Comparison of ENCODE assay signal across 8 cellular contexts in the genomic region with DNA sequence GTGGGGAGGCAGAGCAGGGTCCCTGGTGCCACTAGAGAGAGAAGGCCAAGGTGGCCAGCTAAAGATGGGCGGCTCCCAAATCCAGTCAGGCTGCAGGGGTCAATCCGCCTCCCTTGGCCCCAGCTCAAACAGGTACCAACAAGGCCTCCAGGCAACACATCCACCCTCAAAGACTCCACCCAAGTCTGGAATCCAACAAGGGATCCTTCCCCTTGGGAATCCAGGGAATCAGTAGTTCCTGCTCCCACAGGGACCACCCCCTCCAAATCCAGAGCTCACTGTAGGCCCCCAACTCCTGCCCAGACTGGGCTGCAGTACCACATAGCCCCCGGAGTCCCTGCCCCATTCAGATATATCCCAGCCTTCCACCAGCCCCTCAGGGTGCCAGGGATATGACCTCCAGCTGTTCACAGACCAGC. TPM values are rescaled to one million over a fixed set of nuclear protein-coding genes. Genes with fewer than 3 reads are reported as not detected.
DNase-seq lines count a peak whose midpoint lies in the region; ATAC-seq and TF ChIP-seq lines count a peak whose summit lies in the region.

No MANE protein-coding gene starts in this region.

- no peaks in the 10 kb centered on the region for H3K9me3 Mint-ChIP-seq in CD8-positive, alpha-beta T cell

- POLR2A ChIA-PET in CD8-positive, alpha-beta T cell (lab: Charles Lee), result interaction anchor here (0.5 to 1.6 kb wide), 3 partner anchors 9 to 119 kb away, joined by 4 to 8 read pairs (median 4); partner anchors contain the start of gene GSK3A

- no peaks in the 10 kb centered on the region for H3K36me3 ChIP-seq in CD8-positive, alpha-beta T cell (ENCODE audit: insufficient read depth, low read length)
- H3K36me3 ChIP-seq in SK-N-MC (ENCODE audit: insufficient read depth, low read length) (peaks cover 18% of the 10 kb centered on the region), psoas muscle (ENCODE audit: insufficient read depth in 1 of 2, low read depth in 1 of 2) (no peaks in the 10 kb centered on the region)

- H3K4me3 ChIP-seq in CD8-positive, alpha-beta T cell (ENCODE audit: low read depth, low read length), result peak overlapping the region; percentile 16
- H3K4me3 ChIP-seq in SK-N-MC (peak overlapping the region; percentile 98), fibroblast of mammary gland (ENCODE audit: control insufficient read depth, low read depth, low read length) (peak overlapping the region; percentile 2), psoas muscle (peak overlapping the region; percentile 95)

- H3K9ac ChIP-seq in SK-N-MC (ENCODE audit: insufficient read length), result peak overlapping the region; percentile 48

- H3K4me3 Mint-ChIP-seq in CD8-positive, alpha-beta T cell, result peak overlapping the region; percentile 94

- CTCF ChIA-PET in CD8-positive, alpha-beta T cell (lab: Charles Lee), result interaction anchor here (0.5 to 2.5 kb wide), 6 partner anchors 9 to 143 kb away, joined by 3 to 10 read pairs (median 6); partner anchors contain the start of genes GSK3A and POU2F2

- peak overlapping the region; percentile 80 for H3K27ac Mint-ChIP-seq in CD8-positive, alpha-beta T cell

- no peak for DNase-seq in CD8-positive, alpha-beta T cell
- no peak for DNase-seq in SK-N-MC (ENCODE audit: low read depth, low spot score)
- no peak for DNase-seq in fibroblast of mammary gland (ENCODE audit: low read depth)
- DNase-seq in psoas muscle, result no peak
- no peak for DNase-seq in NCI-H1436 (lab: John Stamatoyannopoulos, UW)
- DNase-seq in activated effector memory CD4-positive, alpha-beta T cell treated with Interleukin-2 at 50 U/mL for 16 hours, result no peak

- peaks cover 40% of the 10 kb centered on the region for H3K4me1 ChIP-seq in CD8-positive, alpha-beta T cell (ENCODE audit: insufficient read depth, low read length)
- H3K4me1 ChIP-seq in psoas muscle, result peaks cover 19% of the 10 kb centered on the region

- no peak for TF ChIP-seq CTCF in CD8-positive, alpha-beta T cell (IDR thresholded peaks at IDR 0.05)
- no peak for TF ChIP-seq CTCF in fibroblast of mammary gland (conservative IDR thresholded peaks at IDR 0.05; ENCODE audit: control insufficient read depth, insufficient read depth, low read depth, low read length)
- TF ChIP-seq CTCF in psoas muscle (IDR thresholded peaks at IDR 0.05), result no peak

- H3K9me3 ChIP-seq in CD8-positive, alpha-beta T cell (ENCODE audit: low read length), result no peaks in the 10 kb centered on the region
- H3K9me3 ChIP-seq in SK-N-MC (ENCODE audit: low read depth, low read length), result no peaks in the 10 kb centered on the region
- H3K9me3 ChIP-seq in psoas muscle, result no peaks in the 10 kb centered on the region

- intact Hi-C loops in CD8-positive, alpha-beta T cell (cut with DNase I, micrococcal nuclease), result no loop called here
- intact Hi-C loops in psoas muscle (cut with DNase I), result no loop called here

- WGBS in psoas muscle, 3 donors, result 63 to 87% (median 77%) methylated on average over 3 of the region's 3 CpGs

- H3K27ac ChIP-seq in CD8-positive, alpha-beta T cell (ENCODE audit: low read depth, low read length), result no peak overlapping the region
- H3K27ac ChIP-seq in SK-N-MC (peak overlapping the region; percentile 63), psoas muscle (no peak overlapping the region)

- H3K36me3 Mint-ChIP-seq in CD8-positive, alpha-beta T cell, result peaks cover 12% of the 10 kb centered on the region

- H3K27me3 ChIP-seq in CD8-positive, alpha-beta T cell (ENCODE audit: insufficient read depth, low read length), result no peaks in the 10 kb centered on the region
- H3K27me3 ChIP-seq in psoas muscle (ENCODE audit: insufficient read depth in 3 of 3, low read length in 2 of 3), result peaks cover 0 to 4% (median 0%) of the 10 kb centered on the region in 3 donors

- no peaks in the 10 kb centered on the region for H3K27me3 Mint-ChIP-seq in CD8-positive, alpha-beta T cell (ENCODE audit: low read depth)

- ATAC-seq in CD8-positive, alpha-beta T cell, result no peak
- no peak for ATAC-seq in psoas muscle
- ATAC-seq in HG03039 (IDR thresholded peaks at IDR 0.05; ENCODE audit: unreplicated experiment), result no peak
- ATAC-seq in HG02870 (IDR thresholded peaks at IDR 0.05; ENCODE audit: unreplicated experiment), result no peak

- H3K4me1 Mint-ChIP-seq in CD8-positive, alpha-beta T cell (ENCODE audit: low read depth), result peaks cover 30% of the 10 kb centered on the region

RNA-seq across cellular contexts. Expression of gene ERF, which starts 3.3 kb away (rescaled TPM):
- total RNA-seq in CD8-positive, alpha-beta T cell, result 10 to 100 TPM; 92.1 to 95.1 TPM
- 10 to 100 TPM; 10.0 to 13.5 (median 11.8) TPM for total RNA-seq in psoas muscle
- 10 to 100 TPM in 2 of 3 donors, 1 to 10 TPM in 1; 7.1 to 11.7 (median 11.4) TPM for polyA plus RNA-seq in psoas muscle

RNA-seq across cellular contexts. Expression of gene GSK3A, which starts 9.2 kb away (rescaled TPM):
- 10 to 100 TPM; 15.1 to 15.2 TPM for total RNA-seq in CD8-positive, alpha-beta T cell
- 10 to 100 TPM; 48.7 to 64.8 (median 58.1) TPM for total RNA-seq in psoas muscle
- 100 to 1,000 TPM in 1 of 3 donors, 10 to 100 TPM in 2; 70.1 to 117 (median 81.1) TPM for polyA plus RNA-seq in psoas muscle

RNA-seq across cellular contexts. Expression of gene CIC, which starts 17.5 kb away (rescaled TPM):
- 100 to 1,000 TPM; 111 to 112 TPM for total RNA-seq in CD8-positive, alpha-beta T cell
- total RNA-seq in psoas muscle, result 10 to 100 TPM; 28.8 to 55.0 (median 44.2) TPM
- polyA plus RNA-seq in psoas muscle, result 10 to 100 TPM; 17.1 to 39.3 (median 18.1) TPM

RNA-seq across cellular contexts. Expression of gene ZNF526, which starts 31.5 kb away (rescaled TPM):
- total RNA-seq in CD8-positive, alpha-beta T cell, result 1 to 10 TPM; 8.7 to 9.4 TPM
- total RNA-seq in psoas muscle, result 1 to 10 TPM; 4.2 to 7.9 (median 6.0) TPM
- 1 to 10 TPM; 3.4 to 7.4 (median 5.0) TPM for polyA plus RNA-seq in psoas muscle

RNA-seq across cellular contexts. Expression of gene DEDD2, which starts 34.1 kb away (rescaled TPM):
- 100 to 1,000 TPM; 112 to 115 TPM for total RNA-seq in CD8-positive, alpha-beta T cell
- total RNA-seq in psoas muscle, result 10 to 100 TPM in 3 of 4 donors, 1 to 10 TPM in 1; 8.8 to 22.5 (median 11.6) TPM
- polyA plus RNA-seq in psoas muscle, result 10 to 100 TPM; 11.6 to 26.1 (median 20.5) TPM

Comparison
In these comparisons a context has a peak if more than half of its experiments do, and no peak if none do; other contexts are left out.
1. H3K4me3 ChIP-seq: peak in every context shown above with its lines; median percentile 98 in SK-N-MC; 95 in psoas muscle; 16 in CD8-positive, alpha-beta T cell; 2 in fibroblast of mammary gland.
2. RNA of gene ERF, which starts 3.3 kb away (total RNA-seq): 92.1 to 95.1 TPM in CD8-positive, alpha-beta T cell; 10.0 to 13.5 TPM in psoas muscle; every median in the first group is over 4 times any median in the second.